In genomic region chr17:36691606-36692005, GRCh38 we compare ENCODE assay signal across 26 cellular contexts.
"Had no signal": no experiment of that assay in that cellular context is flagged by ENCODE, and none has a peak within 500 bp of the region (broad histone marks: within the 10 kb centered on the region; RNA-seq: fewer than 3 reads in every experiment).

No MANE protein-coding gene starts in this region.

- H3K4me3 ChIP-seq: adrenal gland, ascending aorta, colonic mucosa, dorsolateral prefrontal cortex, lower lobe of right lung, mucosa of descending colon, right lobe of liver, skin epidermis, stomach, suprapubic skin, tibial nerve had no signal

- ATAC-seq: effector memory CD8-positive, alpha-beta T cell; esophagus mucosa; left lobe of liver; lower lobe of right lung; mucosa of descending colon; right lobe of liver; stimulated activated effector memory CD8-positive, alpha-beta T cell treated with anti-CD3 and anti-CD28 coated beads, Interleukin-12 subunit alpha, Interleukin-12 subunit beta, amount 100 ng/mL, for 72 hours had no signal

- H3K27me3 ChIP-seq: adrenal gland, ascending aorta, colonic mucosa, right lobe of liver, tibial nerve had no signal

- DNase-seq: activated CD4-positive, alpha-beta T cell treated with anti-CD3 and anti-CD28 coated beads for 1 hour; activated CD4-positive, alpha-beta T cell treated with anti-CD3 and anti-CD28 coated beads, Interleukin-2, amount 50 U/mL, for 1 hour; activated gamma-delta T cell treated with Interleukin-2 at 50 U/mL for 16 hours; activated T-cell treated with anti-CD3 and anti-CD28 coated beads, Interleukin-2, amount 50 U/mL, for 1 hour; adrenal gland; brain microvascular endothelial cell; colonic mucosa; effector memory CD8-positive, alpha-beta T cell; foreskin melanocyte; kidney; lower lobe of right lung; mesendoderm; mucosa of descending colon; nephron progenitor cell; right lobe of liver; stimulated activated CD4-positive, alpha-beta T cell treated with anti-CD3 and anti-CD28 coated beads, Interleukin-1b, Interleukin-23, amount 100 ng/mL, for 48 hours; stomach had no signal

- H3K27ac ChIP-seq: adrenal gland, ascending aorta, brain microvascular endothelial cell, colonic mucosa, dorsolateral prefrontal cortex, lower lobe of right lung, parathyroid adenoma, right lobe of liver, skin epidermis, stomach, suprapubic skin, tibial nerve had no signal

- H3K36me3 ChIP-seq: adrenal gland, ascending aorta, brain microvascular endothelial cell, colonic mucosa, lower lobe of right lung, right lobe of liver, stomach, suprapubic skin, tibial nerve had no signal

- H3K9me3 ChIP-seq: adrenal gland, ascending aorta, colonic mucosa, lower lobe of right lung, mucosa of descending colon, right lobe of liver, stomach, suprapubic skin, tibial nerve had no signal

- H3K4me1 ChIP-seq: adrenal gland, ascending aorta, lower lobe of right lung, parathyroid adenoma, right lobe of liver, stomach, suprapubic skin, tibial nerve had no signal
